35 cellular contexts compared by ENCODE assay signal in the genomic region with DNA sequence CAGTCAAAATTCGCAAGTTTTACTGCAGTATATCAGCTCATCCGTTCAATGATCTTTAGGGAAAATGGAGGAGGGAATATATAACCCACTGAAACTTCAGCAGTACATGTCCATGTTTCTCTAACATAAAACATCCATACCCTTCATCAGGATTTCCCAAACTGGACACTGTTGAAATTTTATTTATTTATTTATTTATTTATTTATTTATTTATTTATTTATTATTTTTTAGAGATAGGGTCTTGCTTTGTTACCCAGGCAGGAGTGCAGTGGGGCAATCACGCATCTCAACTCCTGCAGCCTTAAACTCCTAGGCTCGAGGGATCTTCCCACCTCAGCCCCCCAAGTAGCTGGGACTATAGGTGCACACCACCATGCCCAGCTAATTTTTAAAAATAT.
"Had no signal": no experiment of that assay in that cellular context is flagged by ENCODE, and none has a peak within 500 bp of the region (broad histone marks: within the 10 kb centered on the region; RNA-seq: fewer than 3 reads in every experiment).

No MANE protein-coding gene starts in this region.

- H3K36me3 ChIP-seq: MG63 had no signal

- H3K4me2 ChIP-seq: KMS-11 had no signal

- H3K27ac ChIP-seq: KMS-11 had no signal

- H3K4me3 ChIP-seq: MG63 had no signal

- DNase-seq: Karpas-422, Kasumi-1, MG63, MM.1S, MV-4-11, NCI-H1048, NCI-H1092, NCI-H1092 treated with DMSO at 0.1 percent for 48 hours, NCI-H1105, NCI-H1105 treated with DMSO at 0.1 percent for 48 hours, NCI-H1417, NCI-H1417 treated with DMSO at 0.1 percent for 48 hours, NCI-H1436, NCI-H1436 treated with DMSO at 0.1 percent for 48 hours, NCI-H1694, NCI-H1694 treated with DMSO at 0.1 percent for 48 hours, NCI-H187, NCI-H187 treated with DMSO at 0.1 percent for 48 hours, NCI-H1930, NCI-H2029, NCI-H2029 treated with DMSO at 0.1 percent for 48 hours, NCI-H2081, NCI-H2081 treated with DMSO at 0.1 percent for 48 hours, NCI-H2107, NCI-H2171, NCI-H2171 treated with DMSO at 0.1 percent for 48 hours, NCI-H2227 treated with DMSO at 0.1 percent for 48 hours, NCI-H226, NCI-H345, NCI-H446, NCI-H446 treated with DMSO at 0.1 percent for 48 hours, NCI-H510A, NCI-H510A treated with DMSO at 0.1 percent for 48 hours, NCI-H524 had no signal

- H3K9me3 ChIP-seq: MG63 had no signal
